20 cellular contexts compared by ENCODE assay signal in genomic region chr21:42850463-42850862, GRCh38. TPM values are rescaled to one million over a fixed set of nuclear protein-coding genes. Genes with fewer than 3 reads are reported as not detected.
DNase-seq lines count a peak whose midpoint lies in the region; ATAC-seq, FAIRE-seq and TF ChIP-seq lines count a peak whose summit lies in the region.
"Had no signal": no experiment of that assay in that cellular context is flagged by ENCODE, and none has a peak within 500 bp of the region (broad histone marks: within the 10 kb centered on the region; RNA-seq: fewer than 3 reads in every experiment).

No MANE protein-coding gene starts in this region.

- peaks cover 97% of the 10 kb centered on the region for H3K36me3 Mint-ChIP-seq in activated T-cell treated with anti-CD3 and anti-CD28 coated beads, Interleukin-2, amount 50 U/mL, for 24 hours (ENCODE audit: low read depth)
- H3K36me3 Mint-ChIP-seq in activated T-cell treated with anti-CD3 and anti-CD28 coated beads, Interleukin-2, amount 50 U/mL, for 4 hours (ENCODE audit: insufficient read depth): peaks cover 43% of the 10 kb centered on the region
- peaks cover 93% of the 10 kb centered on the region for H3K36me3 Mint-ChIP-seq in GM23338 (ENCODE audit: low read depth)
- H3K36me3 Mint-ChIP-seq in nephron progenitor cell (ENCODE audit: low read depth): peaks cover 38% of the 10 kb centered on the region

- H3K27me3 ChIP-seq in GM23338 (ENCODE audit: insufficient read depth): no peaks in the 10 kb centered on the region
- no peaks in the 10 kb centered on the region for H3K27me3 ChIP-seq in K562 (ENCODE audit: control insufficient read depth in 2 of 2, insufficient read depth in 2 of 2, low read length in 2 of 2)

- 96% methylated on average over 10 of the region's 10 CpGs for WGBS in K562 (ENCODE audit: insufficient coverage, low coverage, missing lambda C conversion rate)

- H3K79me2 ChIP-seq in GM23338 (replicated peaks; ENCODE audit: insufficient read depth) (peaks cover 38% of the 10 kb centered on the region), K562 (ENCODE audit: control insufficient read depth, insufficient read depth, low read length) (peaks cover 53% of the 10 kb centered on the region)

- H3K27me3 Mint-ChIP-seq in activated T-cell treated with anti-CD3 and anti-CD28 coated beads, Interleukin-2, amount 50 U/mL, for 24 hours: no peaks in the 10 kb centered on the region
- H3K27me3 Mint-ChIP-seq in activated T-cell treated with anti-CD3 and anti-CD28 coated beads, Interleukin-2, amount 50 U/mL, for 4 hours (ENCODE audit: low read depth): no peaks in the 10 kb centered on the region
- H3K27me3 Mint-ChIP-seq in GM23338 (ENCODE audit: insufficient read depth, low read depth, poor library complexity) (peaks cover 14% of the 10 kb centered on the region), nephron progenitor cell (ENCODE audit: low read depth, poor library complexity) (peaks cover 4% of the 10 kb centered on the region)

- no peak for TF ChIP-seq EP300 in K562 (IDR thresholded peaks at IDR 0.05; ENCODE audit: low read length)

- FAIRE-seq in K562 (lab: Jason Lieb, UNC) (no peak), RCC 7860 (lab: Jason Lieb, UNC) (no peak)
- FAIRE-seq: A204.1, GM12892 had no signal

- intact Hi-C loops in K562 (cut with micrococcal nuclease): no loop called here

- H3K4me3 Mint-ChIP-seq in activated T-cell treated with anti-CD3 and anti-CD28 coated beads, Interleukin-2, amount 50 U/mL, for 24 hours: no peak overlapping the region
- H3K4me3 Mint-ChIP-seq in activated T-cell treated with anti-CD3 and anti-CD28 coated beads, Interleukin-2, amount 50 U/mL, for 4 hours: no peak overlapping the region
- H3K4me3 Mint-ChIP-seq in GM23338 (no peak overlapping the region), nephron progenitor cell (no peak overlapping the region)
- H3K4me3 Mint-ChIP-seq: CD8-positive, alpha-beta T cell; HFFc6 had no signal

- H4K20me1 ChIP-seq in GM23338 (replicated peaks; ENCODE audit: insufficient read depth) (peaks cover 12% of the 10 kb centered on the region), K562 (replicated peaks; ENCODE audit: control insufficient read depth, insufficient read depth, low read length) (peaks cover 2% of the 10 kb centered on the region; the same call in 1 of the 2 replicates)

- H3K27ac ChIP-seq in GM23338 (ENCODE audit: low read depth) (0 out of 2 replicates have a peak overlapping the region, but pooled peaks have one; percentile 19), K562 (ENCODE audit: extremely low read depth, low read depth, low read length) (no peak overlapping the region)
- H3K27ac ChIP-seq: RWPE1 had no signal

- H3K4me1 ChIP-seq in GM23338 (ENCODE audit: insufficient read depth) (no peaks in the 10 kb centered on the region), K562 (replicated peaks in 1 of 2; ENCODE audit: control insufficient read depth in 2 of 2, insufficient read depth in 2 of 2, low read length in 2 of 2) (peaks cover 0 to 25% of the 10 kb centered on the region in 2 experiments; a peak in 1 of 5 replicates)

- no peak overlapping the region for H3K4me2 ChIP-seq in GM23338
- H3K4me2 ChIP-seq in K562 (ENCODE audit: insufficient read depth, low read length): no peak overlapping the region

- no peaks in the 10 kb centered on the region for H3K9me2 ChIP-seq in GM23338 (ENCODE audit: insufficient read depth)

- CTCF ChIA-PET in K562 (lab: Yijun Ruan, JAX; ENCODE audit: low intra/inter-chr PET ratio) (no interaction called here), HEK293T (lab: Yijun Ruan, JAX) (interaction anchor here (0.7 kb wide), 1 partner anchor 264 kb away, joined by 3 read pairs; no protein-coding TSS in a partner anchor)

- in situ Hi-C loops in K562 (cut with MboI): no loop called here

- no peaks in the 10 kb centered on the region for H3K9me3 Mint-ChIP-seq in activated T-cell treated with anti-CD3 and anti-CD28 coated beads, Interleukin-2, amount 50 U/mL, for 24 hours
- no peaks in the 10 kb centered on the region for H3K9me3 Mint-ChIP-seq in activated T-cell treated with anti-CD3 and anti-CD28 coated beads, Interleukin-2, amount 50 U/mL, for 4 hours
- no peaks in the 10 kb centered on the region; the same call in 1 of the 3 replicates for H3K9me3 Mint-ChIP-seq in GM23338
- no peaks in the 10 kb centered on the region for H3K9me3 Mint-ChIP-seq in nephron progenitor cell
- H3K9me3 Mint-ChIP-seq: CD8-positive, alpha-beta T cell; HFFc6 had no signal

- no peak for ATAC-seq in activated T-cell treated with anti-CD3 and anti-CD28 coated beads, Interleukin-2, amount 50 U/mL, for 4 hours
- no peak for ATAC-seq in GM23338
- ATAC-seq in K562: no peak; the same call in 2 of the 3 replicates
- ATAC-seq in HG03457 (IDR thresholded peaks at IDR 0.05; ENCODE audit: unreplicated experiment): no peak

- POLR2A ChIA-PET in K562 (lab: Yijun Ruan, JAX) (no interaction called here), HEK293T (lab: Yijun Ruan, JAX) (no interaction called here)

- peak; percentile 51; the same call in 1 of the 2 replicates for TF ChIP-seq POLR2A in K562 (conservative IDR thresholded peaks at IDR 0.05)

- no peak for TF ChIP-seq RAD21 in K562 (CRISPR knock-in tag; conservative IDR thresholded peaks at IDR 0.05 in 1 of 2, IDR thresholded peaks at IDR 0.05 in 1 of 2)

- H3K36me3 ChIP-seq in GM23338 (ENCODE audit: insufficient read depth) (peaks cover 34% of the 10 kb centered on the region), K562 (ENCODE audit: control insufficient read depth, insufficient read depth, low read length) (peaks cover 98% of the 10 kb centered on the region)

- peak overlapping the region; percentile 64 for H3K27ac Mint-ChIP-seq in activated T-cell treated with anti-CD3 and anti-CD28 coated beads, Interleukin-2, amount 50 U/mL, for 24 hours
- H3K27ac Mint-ChIP-seq in GM23338: peak overlapping the region; percentile 44; the same call in 1 of the 2 replicates
- peak overlapping the region; percentile 68 for H3K27ac Mint-ChIP-seq in nephron progenitor cell
- H3K27ac Mint-ChIP-seq: CD8-positive, alpha-beta T cell; HFFc6 had no signal

- H3K9me3 ChIP-seq in K562 (replicated peaks; ENCODE audit: control insufficient read depth, insufficient read depth, low read depth, low read length): no peaks in the 10 kb centered on the region

- peaks cover 59% of the 10 kb centered on the region for H3F3A ChIP-seq in GM23338 (replicated peaks; ENCODE audit: low read depth)

- no TSS peak for BruUV-seq in K562 (replicated peaks; lab: Mats Ljungman, UMichigan)

- no peak for DNase-seq in activated T-cell treated with anti-CD3 and anti-CD28 coated beads, Interleukin-2, amount 50 U/mL, for 24 hours
- no peak for DNase-seq in activated T-cell treated with anti-CD3 and anti-CD28 coated beads, Interleukin-2, amount 50 U/mL, for 4 hours
- DNase-seq in GM23338 (ENCODE audit: low spot score): no peak
- no peak for DNase-seq in K562 (ENCODE audit: extremely low read depth in 1 of 4, low spot score in 3 of 4)
- no peak for DNase-seq in nephron progenitor cell
- no peak for DNase-seq in HEK293T (ENCODE audit: extremely low spot score)
- DNase-seq in RCC 7860 (ENCODE audit: low spot score): no peak
- DNase-seq: GOT3, HFFc6, IMR-90, Karpas-422, NCI-H1417 treated with DMSO at 0.1 percent for 48 hours, NCI-H187 treated with DMSO at 0.1 percent for 48 hours, NCI-H2227 treated with DMSO at 0.1 percent for 48 hours, NCI-H510A treated with DMSO at 0.1 percent for 48 hours had no signal

- TF ChIP-seq CTCF in GM23338 (conservative IDR thresholded peaks at IDR 0.05; ENCODE audit: low read depth in 2 of 2): no peak
- no peak for TF ChIP-seq CTCF in K562 (IDR thresholded peaks at IDR 0.05 in 2 of 3, conservative IDR thresholded peaks at IDR 0.05 in 1 of 3; ENCODE audit: insufficient read depth in 2 of 3, low read depth in 1 of 3, low read length in 3 of 3)
- TF ChIP-seq CTCF in nephron progenitor cell (IDR thresholded peaks at IDR 0.05): no peak

- H2AFZ ChIP-seq in GM23338: no peak overlapping the region
- H2AFZ ChIP-seq in K562 (ENCODE audit: low read depth, low read length): no peak overlapping the region

- H3K9me1 ChIP-seq in K562 (ENCODE audit: control insufficient read depth, insufficient read depth, low read length): peaks cover 3% of the 10 kb centered on the region

- H3K4me1 Mint-ChIP-seq in activated T-cell treated with anti-CD3 and anti-CD28 coated beads, Interleukin-2, amount 50 U/mL, for 24 hours (ENCODE audit: low read depth): peaks cover 14% of the 10 kb centered on the region
- H3K4me1 Mint-ChIP-seq in activated T-cell treated with anti-CD3 and anti-CD28 coated beads, Interleukin-2, amount 50 U/mL, for 4 hours (ENCODE audit: low read depth): peaks cover 5% of the 10 kb centered on the region
- peaks cover 3% of the 10 kb centered on the region; the same call in 1 of the 3 replicates for H3K4me1 Mint-ChIP-seq in GM23338
- no peaks in the 10 kb centered on the region for H3K4me1 Mint-ChIP-seq in nephron progenitor cell

- H3K9ac ChIP-seq in K562 (ENCODE audit: insufficient read depth in 1 of 2, low read depth in 2 of 2, low read length in 2 of 2): no peak overlapping the region

- no peak overlapping the region for H3K4me3 ChIP-seq in GM23338
- no peak overlapping the region for H3K4me3 ChIP-seq in K562

RNA-seq across cellular contexts. Expression of gene WDR4, which starts 28.9 kb away (rescaled TPM):
- 10 to 100 TPM; 66.9 to 88.9 (median 86.2) TPM for total RNA-seq in activated T-cell treated with anti-CD3 and anti-CD28 coated beads, Interleukin-2, amount 50 U/mL, for 4 hours
- 50.2 TPM in 2 replicates for total RNA-seq in GM23338 (2014; rRNA removed; shearing (Covaris generic))
- polyA plus RNA-seq in GM23338 (2016; fragmentation: Nextera tagmentation; extraction: Ambion mirVana) (20.3 and 22.5 TPM in 2 replicates), K562 (2011; rRNA removed) (32.1 and 32.8 TPM in 2 replicates), K562 (2014; fragmentation: Illumina TruSeq; extraction: Trizol) (48.1 and 59.6 TPM in 2 replicates), K562 (2014; fragmentation: Nextera tagmentation; extraction: Ambion mirVana) (10 to 100 TPM in 1 of 2 experiments, 1 to 10 TPM in 1; 5.4 to 26.3 TPM), K562 (2014; rRNA removed) (76.3 and 90.2 TPM in 2 replicates)
- total RNA-seq in K562 (2011; cell fraction: chromatin; rRNA removed; ENCODE audit: low replicate concordance): 107 and 254 TPM in 2 replicates
- total RNA-seq in K562 (2011; cell fraction: nucleolus; rRNA removed): 147 and 151 TPM in 2 replicates
- 105 and 112 TPM in 2 replicates for total RNA-seq in K562 (2011; cell fraction: nucleoplasm; rRNA removed)
- total RNA-seq in K562 (2014; rRNA removed) (30.2 and 41.6 TPM in 2 replicates), K562 (2014; rRNA removed; fragmentation: Illumina TruSeq; extraction: Trizol) (21.4 and 29.7 TPM in 2 replicates), K562 (2015; rRNA removed; fragmentation: Illumina TruSeq; extraction: Trizol) (43.4 and 44.3 TPM in 2 replicates), K562 (2021) (95.3 and 95.4 TPM in 2 replicates)
- 48.9 and 72.1 TPM in 2 replicates for polyA plus RNA-seq in K562 (2011; cell fraction: cytosol; rRNA removed)
- polyA plus RNA-seq in K562 (2011; cell fraction: nucleus; rRNA removed): 84.3 and 132 TPM in 2 replicates
- 36.0 and 81.8 TPM in 2 replicates for polyA plus RNA-seq in K562 (2012)
- polyA minus RNA-seq in K562 (2011; rRNA and poly(A)+ RNA removed): 22.9 and 34.7 TPM in 2 replicates
- 29.9 and 35.5 TPM in 2 replicates for polyA minus RNA-seq in K562 (2011; cell fraction: cytosol; rRNA and poly(A)+ RNA removed)
- polyA minus RNA-seq in K562 (2011; cell fraction: nucleus; rRNA and poly(A)+ RNA removed): 51.3 and 54.0 TPM in 2 replicates

RNA-seq across cellular contexts. Expression of gene NDUFV3, which starts 42.6 kb away (rescaled TPM):
- total RNA-seq in activated T-cell treated with anti-CD3 and anti-CD28 coated beads, Interleukin-2, amount 50 U/mL, for 4 hours: 10 to 100 TPM; 18.6 to 26.6 (median 20.6) TPM
- total RNA-seq in GM23338 (2014; rRNA removed; shearing (Covaris generic)): 42.4 and 51.5 TPM in 2 replicates
- polyA plus RNA-seq in GM23338 (2016; fragmentation: Nextera tagmentation; extraction: Ambion mirVana) (71.2 and 75.5 TPM in 2 replicates), K562 (2011; rRNA removed) (37.2 and 41.9 TPM in 2 replicates), K562 (2014; fragmentation: Illumina TruSeq; extraction: Trizol) (63.0 and 77.9 TPM in 2 replicates), K562 (2014; fragmentation: Nextera tagmentation; extraction: Ambion mirVana) (10 to 100 TPM; 19.1 to 23.6 TPM), K562 (2014; rRNA removed) (67.2 and 80.0 TPM in 2 replicates)
- total RNA-seq in K562 (2011; cell fraction: chromatin; rRNA removed; ENCODE audit: low replicate concordance): 82.4 and 114 TPM in 2 replicates
- 48.2 and 54.4 TPM in 2 replicates for total RNA-seq in K562 (2011; cell fraction: nucleolus; rRNA removed)
- total RNA-seq in K562 (2011; cell fraction: nucleoplasm; rRNA removed): 61.2 and 67.6 TPM in 2 replicates
- total RNA-seq in K562 (2014; rRNA removed) (87.8 and 89.7 TPM in 2 replicates), K562 (2014; rRNA removed; fragmentation: Illumina TruSeq; extraction: Trizol) (74.3 and 81.5 TPM in 2 replicates), K562 (2015; rRNA removed; fragmentation: Illumina TruSeq; extraction: Trizol) (79.7 and 80.6 TPM in 2 replicates), K562 (2021) (65.7 and 68.3 TPM in 2 replicates)
- polyA plus RNA-seq in K562 (2011; cell fraction: cytosol; rRNA removed): 43.0 and 44.1 TPM in 2 replicates
- polyA plus RNA-seq in K562 (2011; cell fraction: nucleus; rRNA removed): 40.0 and 49.0 TPM in 2 replicates
- polyA plus RNA-seq in K562 (2012): 58.0 and 60.8 TPM in 2 replicates
- 39.0 and 44.5 TPM in 2 replicates for polyA minus RNA-seq in K562 (2011; rRNA and poly(A)+ RNA removed)
- polyA minus RNA-seq in K562 (2011; cell fraction: cytosol; rRNA and poly(A)+ RNA removed): 35.1 and 42.7 TPM in 2 replicates
- polyA minus RNA-seq in K562 (2011; cell fraction: nucleus; rRNA and poly(A)+ RNA removed): 11.7 and 20.2 TPM in 2 replicates
